Comparison of ENCODE assay signal across 23 cellular contexts in the genomic region with DNA sequence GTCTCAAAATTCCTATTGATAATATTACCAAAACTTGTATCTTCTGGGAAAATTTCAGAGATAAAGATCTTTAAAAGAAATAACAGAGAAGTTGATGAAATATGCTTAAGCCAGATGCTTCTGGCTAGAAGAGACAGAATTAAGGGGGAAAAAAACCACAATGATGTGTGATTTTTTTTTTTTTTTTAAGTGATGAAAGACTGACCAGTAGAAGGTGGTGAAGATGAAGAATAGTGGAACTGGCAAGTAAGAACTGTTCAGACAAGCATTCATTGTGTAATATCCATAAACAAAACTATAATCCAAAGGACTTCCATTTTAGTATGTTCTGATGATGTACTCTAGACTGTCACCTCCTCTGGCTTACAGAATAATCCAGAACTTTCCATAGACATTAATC.
A peak's percentile ranks its signal among the peaks of the same experiment; 100 is the strongest.
DNase-seq lines count a peak whose midpoint lies in the region; ATAC-seq lines count a peak whose summit lies in the region.
"Had no signal": no experiment of that assay in that cellular context is flagged by ENCODE, and none has a peak within 500 bp of the region (broad histone marks: within the 10 kb centered on the region; RNA-seq: fewer than 3 reads in every experiment).

No MANE protein-coding gene starts in this region.

- no peak for ATAC-seq in GM21381 (IDR thresholded peaks at IDR 0.05; ENCODE audit: unreplicated experiment)
- ATAC-seq in HG03039 (IDR thresholded peaks at IDR 0.05; ENCODE audit: unreplicated experiment) = no peak
- ATAC-seq in HG03196 (IDR thresholded peaks at IDR 0.05; ENCODE audit: unreplicated experiment) = no peak
- ATAC-seq: HCT116, PC-3 had no signal

- H3K36me3 Mint-ChIP-seq in activated naive CD8-positive, alpha-beta T cell = peaks cover 11% of the 10 kb centered on the region
- peaks cover 22% of the 10 kb centered on the region for H3K36me3 Mint-ChIP-seq in activated naive CD8-positive, alpha-beta T cell treated with anti-CD3 and anti-CD28 coated beads for 36 hours

- H3K9me3 Mint-ChIP-seq in activated naive CD8-positive, alpha-beta T cell (ENCODE audit: low read depth) = no peaks in the 10 kb centered on the region
- peaks cover 2% of the 10 kb centered on the region for H3K9me3 Mint-ChIP-seq in activated naive CD8-positive, alpha-beta T cell treated with anti-CD3 and anti-CD28 coated beads for 36 hours
- H3K9me3 Mint-ChIP-seq: CD4-positive, alpha-beta memory T cell had no signal

- H3K27ac Mint-ChIP-seq in activated naive CD8-positive, alpha-beta T cell = peak overlapping the region; percentile 34
- H3K27ac Mint-ChIP-seq in activated naive CD8-positive, alpha-beta T cell treated with anti-CD3 and anti-CD28 coated beads for 36 hours = no peak overlapping the region

- no peak overlapping the region for H3K4me3 Mint-ChIP-seq in activated naive CD8-positive, alpha-beta T cell
- no peak overlapping the region for H3K4me3 Mint-ChIP-seq in activated naive CD8-positive, alpha-beta T cell treated with anti-CD3 and anti-CD28 coated beads for 36 hours
- H3K4me3 Mint-ChIP-seq: CD4-positive, alpha-beta memory T cell had no signal

- H3K27me3 Mint-ChIP-seq in activated naive CD8-positive, alpha-beta T cell = no peaks in the 10 kb centered on the region
- H3K27me3 Mint-ChIP-seq in activated naive CD8-positive, alpha-beta T cell treated with anti-CD3 and anti-CD28 coated beads for 36 hours = no peaks in the 10 kb centered on the region
- H3K27me3 Mint-ChIP-seq: CD4-positive, alpha-beta memory T cell had no signal

- DNase-seq in activated naive CD8-positive, alpha-beta T cell treated with anti-CD3 and anti-CD28 coated beads for 36 hours = no peak
- DNase-seq in MV-4-11 (lab: John Stamatoyannopoulos, UW) (peak; percentile 76), amniotic epithelial cell (ENCODE audit: low read depth) (peak; percentile 62)
- DNase-seq: Caco-2; CD4-positive, alpha-beta memory T cell; DMS 273 treated with DMSO at 0.1 percent for 48 hours; DMS79 treated with DMSO at 0.1 percent for 48 hours; Karpas-422; NCI-H1105; NCI-H2081; NCI-H2171; NCI-H345; NCI-H524; NCI-H774; NK-92 treated with Interleukin-12 subunit alpha and Interleukin-12 subunit beta, amount 100 ng/mL, for 24 hours; PC-3; Right ventricle myocardium superior; SW 1271 had no signal

- peaks cover 3% of the 10 kb centered on the region for H3K4me1 Mint-ChIP-seq in activated naive CD8-positive, alpha-beta T cell (ENCODE audit: low read depth)
- H3K4me1 Mint-ChIP-seq in activated naive CD8-positive, alpha-beta T cell treated with anti-CD3 and anti-CD28 coated beads for 36 hours = peaks cover 7% of the 10 kb centered on the region
